Comparison of ENCODE assay signal across 28 cellular contexts in the genomic region with DNA sequence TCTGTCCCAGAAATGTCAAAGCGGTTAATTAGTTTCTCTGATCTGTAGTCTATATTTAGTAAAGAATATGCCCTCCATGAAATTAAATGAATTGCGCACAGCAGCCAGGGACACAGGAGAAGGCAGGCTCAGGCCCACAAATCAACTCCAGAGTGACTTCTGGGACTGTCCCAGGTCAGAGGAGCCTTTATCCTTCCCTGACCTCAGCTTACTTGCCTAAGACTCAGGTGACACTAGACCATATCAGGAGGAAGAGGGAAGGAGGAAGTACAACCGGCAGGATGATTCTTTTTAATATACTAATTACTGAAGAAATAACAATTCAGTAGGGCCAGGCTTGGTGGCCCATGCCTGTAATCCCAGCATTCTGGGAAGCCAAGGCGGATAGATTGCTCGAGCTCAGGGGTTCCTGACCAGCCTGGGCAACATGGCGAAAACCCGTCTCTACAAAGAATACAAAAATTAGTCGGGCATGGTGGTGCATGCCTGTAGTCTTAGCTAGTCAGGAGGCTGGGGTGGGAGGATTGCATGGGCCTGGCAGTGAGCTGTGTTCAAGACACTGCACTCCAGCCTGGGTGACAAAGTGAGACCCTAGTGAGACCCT. TPM values are rescaled to one million over a fixed set of nuclear protein-coding genes. Genes with fewer than 3 reads are reported as not detected.
A peak's percentile ranks its signal among the peaks of the same experiment; 100 is the strongest.
DNase-seq lines count a peak whose midpoint lies in the region; ATAC-seq and TF ChIP-seq lines count a peak whose summit lies in the region.
"Had no signal": no experiment of that assay in that cellular context is flagged by ENCODE, and none has a peak within 500 bp of the region (broad histone marks: within the 10 kb centered on the region; RNA-seq: fewer than 3 reads in every experiment).

No MANE protein-coding gene starts in this region.

- POLR2A ChIA-PET in activated naive CD8-positive, alpha-beta T cell treated with anti-CD3 and anti-CD28 coated beads, Interleukin-2, amount 10 ng/mL, durations not matched to agents 7 days and 5 days (lab: Charles Lee), result interaction anchor here (0.6 kb wide), 2 partner anchors 23 to 25 kb away, joined by 3 read pairs; no protein-coding TSS in a partner anchor

- peak overlapping the region; percentile 47 for H3K27ac Mint-ChIP-seq in activated naive CD8-positive, alpha-beta T cell treated with anti-CD3 and anti-CD28 coated beads, Interleukin-2, amount 10 ng/mL, durations not matched to agents 7 days and 5 days
- H3K27ac Mint-ChIP-seq: CD8-positive, alpha-beta T cell; H9 had no signal

- H3K4me3 ChIP-seq in GM08714 (ENCODE audit: low read length), result peak overlapping the region; percentile 91
- no peak overlapping the region for H3K4me3 ChIP-seq in OCI-LY3 (ENCODE audit: low read length)
- H3K4me3 ChIP-seq in right cardiac atrium (ENCODE audit: low read length), result no peak overlapping the region
- H3K4me3 ChIP-seq: adrenal gland, hepatocyte had no signal

- no peak overlapping the region for H3K27ac ChIP-seq in OCI-LY3 (ENCODE audit: low read length)
- no peak overlapping the region for H3K27ac ChIP-seq in right cardiac atrium (ENCODE audit: low read length)
- H3K27ac ChIP-seq: adrenal gland, epithelial cell of prostate, foreskin keratinocyte, hepatocyte, HL-60 had no signal

- H3K27me3 Mint-ChIP-seq in activated naive CD8-positive, alpha-beta T cell treated with anti-CD3 and anti-CD28 coated beads, Interleukin-2, amount 10 ng/mL, durations not matched to agents 7 days and 5 days, result no peaks in the 10 kb centered on the region

- H3K9me3 Mint-ChIP-seq in activated naive CD8-positive, alpha-beta T cell treated with anti-CD3 and anti-CD28 coated beads, Interleukin-2, amount 10 ng/mL, durations not matched to agents 7 days and 5 days, result peaks cover 5% of the 10 kb centered on the region
- H3K9me3 Mint-ChIP-seq: activated T-cell treated with anti-CD3 and anti-CD28 coated beads, Interleukin-2, amount 50 U/mL, for 4 hours; CD8-positive, alpha-beta T cell; H9 had no signal

- WGBS in right cardiac atrium, result 88% methylated on average over 8 of the region's 8 CpGs

- H3K27me3 ChIP-seq in OCI-LY3 (ENCODE audit: low read depth, low read length) (peaks cover 43% of the 10 kb centered on the region), right cardiac atrium (ENCODE audit: control insufficient read depth, insufficient read depth) (no peaks in the 10 kb centered on the region)
- H3K27me3 ChIP-seq: adrenal gland, foreskin keratinocyte, hepatocyte had no signal

- intact Hi-C loops in right cardiac atrium (cut with DNase I), result no loop called here

- no peaks in the 10 kb centered on the region for H3K79me2 ChIP-seq in OCI-LY3 (ENCODE audit: low read length)
- H3K79me2 ChIP-seq: hepatocyte had no signal

- H3K36me3 Mint-ChIP-seq in activated naive CD8-positive, alpha-beta T cell treated with anti-CD3 and anti-CD28 coated beads, Interleukin-2, amount 10 ng/mL, durations not matched to agents 7 days and 5 days, result peaks cover 41% of the 10 kb centered on the region
- H3K36me3 Mint-ChIP-seq: CD8-positive, alpha-beta T cell had no signal

- no peak overlapping the region for H2AFZ ChIP-seq in OCI-LY3 (ENCODE audit: low read depth, low read length)
- H2AFZ ChIP-seq: hepatocyte had no signal

- H3K9me3 ChIP-seq in OCI-LY3 (ENCODE audit: insufficient read depth, low read length) (no peaks in the 10 kb centered on the region), right cardiac atrium (ENCODE audit: control insufficient read depth, low read length) (no peaks in the 10 kb centered on the region)
- H3K9me3 ChIP-seq: adrenal gland had no signal

- H3K4me3 Mint-ChIP-seq in activated naive CD8-positive, alpha-beta T cell treated with anti-CD3 and anti-CD28 coated beads, Interleukin-2, amount 10 ng/mL, durations not matched to agents 7 days and 5 days, result peak overlapping the region; percentile 59
- H3K4me3 Mint-ChIP-seq: activated T-cell treated with anti-CD3 and anti-CD28 coated beads, Interleukin-2, amount 50 U/mL, for 4 hours; CD8-positive, alpha-beta T cell; H9 had no signal

- H4K20me1 ChIP-seq in OCI-LY3 (ENCODE audit: insufficient read depth, low read length), result no peaks in the 10 kb centered on the region

- H3K4me1 Mint-ChIP-seq in activated naive CD8-positive, alpha-beta T cell treated with anti-CD3 and anti-CD28 coated beads, Interleukin-2, amount 10 ng/mL, durations not matched to agents 7 days and 5 days, result peaks cover 37% of the 10 kb centered on the region

- H3K4me1 ChIP-seq in OCI-LY3 (ENCODE audit: low read length) (peaks cover 33% of the 10 kb centered on the region), right cardiac atrium (ENCODE audit: control insufficient read depth, insufficient read depth, low read length) (no peaks in the 10 kb centered on the region)
- H3K4me1 ChIP-seq: adrenal gland had no signal

- TF ChIP-seq CTCF in OCI-LY3 (IDR thresholded peaks at IDR 0.05; ENCODE audit: low read depth, low read length), result no peak

- peak; percentile 21 to 23 for DNase-seq in AML-193 (lab: John Stamatoyannopoulos, UW)
- DNase-seq in activated naive CD8-positive, alpha-beta T cell treated with anti-CD3 and anti-CD28 coated beads, Interleukin-2, amount 10 ng/mL, durations not matched to agents 7 days and 5 days, result no peak
- DNase-seq in right cardiac atrium, result no peak
- DNase-seq in dermis blood vessel endothelial cell, result no peak
- DNase-seq: activated CD4-positive, alpha-beta T cell treated with anti-CD3 and anti-CD28 coated beads for 48 hours; activated T-cell treated with anti-CD3 and anti-CD28 coated beads, Interleukin-2, amount 50 U/mL, for 4 hours; adrenal gland; CD8-positive, alpha-beta T cell; foreskin keratinocyte; H9; IMR-90; MM.1S; NCI-H1694 treated with DMSO at 0.1 percent for 48 hours; NCI-H345; occipital lobe; retina; stimulated activated CD8-positive, alpha-beta memory T cell treated with anti-CD3 and anti-CD28 coated beads, Interleukin-4, amount 100 ng/mL, for 48 hours had no signal

- H3K4me2 ChIP-seq in OCI-LY3 (ENCODE audit: low read length), result peak overlapping the region; percentile 28; the same call in 1 of the 2 replicates
- H3K4me2 ChIP-seq: hepatocyte had no signal

- H3K9ac ChIP-seq in OCI-LY3 (ENCODE audit: low read length), result no peak overlapping the region

- no peaks in the 10 kb centered on the region for H3K36me3 ChIP-seq in OCI-LY3 (replicated peaks; ENCODE audit: low read depth, low read length)
- H3K36me3 ChIP-seq: adrenal gland had no signal

- ATAC-seq in activated naive CD8-positive, alpha-beta T cell treated with anti-CD3 and anti-CD28 coated beads, Interleukin-2, amount 10 ng/mL, durations not matched to agents 7 days and 5 days (ENCODE audit: low read depth), result no peak
- ATAC-seq in HG02642 (IDR thresholded peaks at IDR 0.05; ENCODE audit: poor library complexity, unreplicated experiment) (no peak), right cardiac atrium (no peak)
- ATAC-seq: activated T-cell treated with anti-CD3 and anti-CD28 coated beads, Interleukin-2, amount 50 U/mL, for 4 hours; CD8-positive, alpha-beta T cell; foreskin keratinocyte had no signal

RNA-seq across cellular contexts. Expression of a gene that starts 1.8 kb away (rescaled TPM):
- total RNA-seq in activated naive CD8-positive, alpha-beta T cell treated with anti-CD3 and anti-CD28 coated beads, Interleukin-2, amount 10 ng/mL, durations not matched to agents 7 days and 5 days, result 10 to 100 TPM; 40.6 to 44.1 TPM
- total RNA-seq in right cardiac atrium (not detected), dermis blood vessel endothelial cell (not detected in 2 replicates)
- not detected for polyA plus RNA-seq in right cardiac atrium
- total RNA-seq: bronchial epithelial cell, dermis microvascular lymphatic vessel endothelial cell, foreskin keratinocyte, H9, hepatocyte, IMR-90, lower leg skin, occipital lobe, temporal lobe had no signal
- polyA plus RNA-seq: adrenal gland, foreskin keratinocyte, hepatocyte, IMR-90 had no signal

RNA-seq across cellular contexts. Expression of a gene that starts 7.3 kb away (rescaled TPM):
- total RNA-seq in activated naive CD8-positive, alpha-beta T cell treated with anti-CD3 and anti-CD28 coated beads, Interleukin-2, amount 10 ng/mL, durations not matched to agents 7 days and 5 days, result 100 to 1,000 TPM; 534 to 542 TPM
- total RNA-seq in right cardiac atrium (100 to 1,000 TPM in 1 of 4 donors, 10 to 100 TPM in 3; 93.4 to 103 (median 96.9) TPM), dermis blood vessel endothelial cell (153 and 260 TPM in 2 replicates)
- 64.0 TPM for polyA plus RNA-seq in right cardiac atrium

RNA-seq across cellular contexts. Expression of a gene that starts 32.5 kb away (rescaled TPM):
- total RNA-seq in activated naive CD8-positive, alpha-beta T cell treated with anti-CD3 and anti-CD28 coated beads, Interleukin-2, amount 10 ng/mL, durations not matched to agents 7 days and 5 days, result not detected
- total RNA-seq in right cardiac atrium (not detected), dermis blood vessel endothelial cell (not detected in 2 replicates)
- not detected for polyA plus RNA-seq in right cardiac atrium
- total RNA-seq: activated T-cell treated with anti-CD3 and anti-CD28 coated beads, Interleukin-2, amount 50 U/mL, for 4 hours; adrenal gland; bronchial epithelial cell; CD8-positive, alpha-beta T cell; dermis microvascular lymphatic vessel endothelial cell; foreskin keratinocyte; H9; hepatocyte; IMR-90; lower leg skin; mucosa of gallbladder; occipital lobe; temporal lobe had no signal
- polyA plus RNA-seq: adrenal gland, foreskin keratinocyte, hepatocyte, IMR-90 had no signal

Comparison
In these comparisons a context has a peak if more than half of its experiments do, and no peak if none do; other contexts are left out.
1. DNase-seq: peak in AML-193 (2 of 2); none in activated naive CD8-positive, alpha-beta T cell treated with anti-CD3 and anti-CD28 coated beads, Interleukin-2, amount 10 ng/mL, durations not matched to agents 7 days and 5 days (single experiment), right cardiac atrium (0 of 3) and dermis blood vessel endothelial cell (single experiment).
2. RNA of a gene that starts 1.8 kb away (total RNA-seq): 40.6 to 44.1 TPM in activated naive CD8-positive, alpha-beta T cell treated with anti-CD3 and anti-CD28 coated beads, Interleukin-2, amount 10 ng/mL, durations not matched to agents 7 days and 5 days; not detected in right cardiac atrium and not detected in dermis blood vessel endothelial cell; every median in the first group is over 10 times any median in the second.